ENCODE assay signal across 13 cellular contexts in genomic region chr4:74654230-74654681, GRCh38.
DNase-seq lines count a peak whose midpoint lies in the region; ATAC-seq and TF ChIP-seq lines count a peak whose summit lies in the region.
"Had no signal": no experiment of that assay in that cellular context is flagged by ENCODE, and none has a peak within 500 bp of the region (broad histone marks: within the 10 kb centered on the region; RNA-seq: fewer than 3 reads in every experiment).

No MANE protein-coding gene starts in this region.

- no peaks in the 10 kb centered on the region for H3K9me3 Mint-ChIP-seq in activated naive CD8-positive, alpha-beta T cell treated with anti-CD3 and anti-CD28 coated beads, Interleukin-2, amount 50 U/mL, for 24 hours
- H3K9me3 Mint-ChIP-seq: activated naive CD4-positive, alpha-beta T cell treated with anti-CD3 and anti-CD28 coated beads, Interleukin-2, amount 50 U/mL, for 72 hours had no signal

- H3K27me3 ChIP-seq in Karpas-422 (ENCODE audit: low read length): no peaks in the 10 kb centered on the region
- H3K27me3 ChIP-seq: suprapubic skin had no signal

- no peak overlapping the region for H3K4me2 ChIP-seq in Karpas-422 (ENCODE audit: low read depth, low read length, poor library complexity, severe bottlenecking)

- H3K4me3 ChIP-seq in fibroblast of villous mesenchyme (ENCODE audit: low read depth, low read length) (no peak overlapping the region), Karpas-422 (ENCODE audit: low read length) (no peak overlapping the region)
- H3K4me3 ChIP-seq: suprapubic skin had no signal

- H4K20me1 ChIP-seq in Karpas-422 (ENCODE audit: insufficient read depth, low read depth, low read length): no peaks in the 10 kb centered on the region

- no peaks in the 10 kb centered on the region for H3K79me2 ChIP-seq in Karpas-422 (ENCODE audit: low read length)

- H2AFZ ChIP-seq in Karpas-422 (ENCODE audit: low read length): no peak overlapping the region

- no peaks in the 10 kb centered on the region for H3K9me2 ChIP-seq in Karpas-422 (replicated peaks; ENCODE audit: insufficient read depth, low read length)

- no peaks in the 10 kb centered on the region for H3K4me1 Mint-ChIP-seq in activated naive CD8-positive, alpha-beta T cell treated with anti-CD3 and anti-CD28 coated beads, Interleukin-2, amount 50 U/mL, for 24 hours
- H3K4me1 Mint-ChIP-seq: activated CD8-positive, alpha-beta memory T cell treated with anti-CD3 and anti-CD28 coated beads, Interleukin-2, amount 10 ng/mL, durations not matched to agents 7 days and 5 days; natural killer cell had no signal

- DNase-seq in OCI-M1 (lab: John Stamatoyannopoulos, UW): peak; percentile 29
- peak; percentile 51 for DNase-seq in fibroblast of villous mesenchyme (ENCODE audit: low read depth)
- no peak for DNase-seq in activated naive CD8-positive, alpha-beta T cell treated with anti-CD3 and anti-CD28 coated beads, Interleukin-2, amount 50 U/mL, for 24 hours
- no peak for DNase-seq in activated CD8-positive, alpha-beta memory T cell treated with anti-CD3 and anti-CD28 coated beads, Interleukin-2, amount 50 U/mL, for 48 hours
- no peak for DNase-seq in Karpas-422
- DNase-seq: activated CD8-positive, alpha-beta memory T cell treated with anti-CD3 and anti-CD28 coated beads, Interleukin-2, amount 10 ng/mL, durations not matched to agents 7 days and 5 days; natural killer cell; T1000 had no signal

- peaks cover 3% of the 10 kb centered on the region for H3K4me1 ChIP-seq in Karpas-422 (ENCODE audit: low read length)

- no peak for TF ChIP-seq CTCF in fibroblast of villous mesenchyme (IDR thresholded peaks at IDR 0.05; ENCODE audit: insufficient read depth, low read depth, low read length)

- H3K27ac Mint-ChIP-seq in activated naive CD8-positive, alpha-beta T cell treated with anti-CD3 and anti-CD28 coated beads, Interleukin-2, amount 50 U/mL, for 24 hours: no peak overlapping the region
- H3K27ac Mint-ChIP-seq: activated CD8-positive, alpha-beta memory T cell treated with anti-CD3 and anti-CD28 coated beads, Interleukin-2, amount 10 ng/mL, durations not matched to agents 7 days and 5 days; activated naive CD4-positive, alpha-beta T cell treated with anti-CD3 and anti-CD28 coated beads, Interleukin-2, amount 50 U/mL, for 72 hours; natural killer cell had no signal

- peak; percentile 78 for ATAC-seq in HG02798 (IDR thresholded peaks at IDR 0.05; ENCODE audit: poor library complexity, unreplicated experiment)
- ATAC-seq in activated naive CD8-positive, alpha-beta T cell treated with anti-CD3 and anti-CD28 coated beads, Interleukin-2, amount 50 U/mL, for 24 hours: no peak
- no peak for ATAC-seq in GM21423 (IDR thresholded peaks at IDR 0.05; ENCODE audit: unreplicated experiment)
- ATAC-seq: activated CD8-positive, alpha-beta memory T cell treated with anti-CD3 and anti-CD28 coated beads, Interleukin-2, amount 10 ng/mL, durations not matched to agents 7 days and 5 days; activated naive CD4-positive, alpha-beta T cell treated with anti-CD3 and anti-CD28 coated beads, Interleukin-2, amount 50 U/mL, for 72 hours; natural killer cell; Panc1 had no signal

- H3K36me3 ChIP-seq in Karpas-422 (ENCODE audit: insufficient read depth, low read length): no peaks in the 10 kb centered on the region
- H3K36me3 ChIP-seq: suprapubic skin had no signal

- peaks cover 2% of the 10 kb centered on the region for H3K27me3 Mint-ChIP-seq in activated naive CD8-positive, alpha-beta T cell treated with anti-CD3 and anti-CD28 coated beads, Interleukin-2, amount 50 U/mL, for 24 hours

- no peak overlapping the region for H3K4me3 Mint-ChIP-seq in activated naive CD8-positive, alpha-beta T cell treated with anti-CD3 and anti-CD28 coated beads, Interleukin-2, amount 50 U/mL, for 24 hours
- H3K4me3 Mint-ChIP-seq: activated CD8-positive, alpha-beta memory T cell treated with anti-CD3 and anti-CD28 coated beads, Interleukin-2, amount 10 ng/mL, durations not matched to agents 7 days and 5 days; natural killer cell had no signal

- H3K27ac ChIP-seq in Karpas-422 (ENCODE audit: low read length): no peak overlapping the region
- H3K27ac ChIP-seq: suprapubic skin had no signal

- H3K36me3 Mint-ChIP-seq in activated naive CD8-positive, alpha-beta T cell treated with anti-CD3 and anti-CD28 coated beads, Interleukin-2, amount 50 U/mL, for 24 hours (ENCODE audit: low read depth): no peaks in the 10 kb centered on the region
- H3K36me3 Mint-ChIP-seq: activated CD8-positive, alpha-beta memory T cell treated with anti-CD3 and anti-CD28 coated beads, Interleukin-2, amount 10 ng/mL, durations not matched to agents 7 days and 5 days; activated naive CD4-positive, alpha-beta T cell treated with anti-CD3 and anti-CD28 coated beads, Interleukin-2, amount 50 U/mL, for 72 hours; natural killer cell had no signal

- H3K9ac ChIP-seq in Karpas-422 (ENCODE audit: low read length): no peak overlapping the region

- H3K9me3 ChIP-seq in Karpas-422 (ENCODE audit: low read length): no peaks in the 10 kb centered on the region
- H3K9me3 ChIP-seq: suprapubic skin had no signal

Comparison
In these comparisons a context has a peak if more than half of its experiments do, and no peak if none do; other contexts are left out.
1. DNase-seq: peak in OCI-M1 (single experiment) and fibroblast of villous mesenchyme (single experiment); none in activated naive CD8-positive, alpha-beta T cell treated with anti-CD3 and anti-CD28 coated beads, Interleukin-2, amount 50 U/mL, for 24 hours (single experiment), activated CD8-positive, alpha-beta memory T cell treated with anti-CD3 and anti-CD28 coated beads, Interleukin-2, amount 50 U/mL, for 48 hours (single experiment) and Karpas-422 (single experiment).